Comparison of ENCODE assay signal across 8 cellular contexts in genomic region chr3:159839561-159840379, GRCh38. TPM values are rescaled to one million over a fixed set of nuclear protein-coding genes. Genes with fewer than 3 reads are reported as not detected.
DNase-seq lines count a peak whose midpoint lies in the region; TF ChIP-seq lines count a peak whose summit lies in the region.

Gene SCHIP1 (plus strand): TSS chr3:159839861.

- BruUV-seq in PC-9 (replicated peaks; lab: Mats Ljungman, UMichigan): no TSS peak

- no peaks in the 10 kb centered on the region for H3K36me3 ChIP-seq in PC-9 (ENCODE audit: low read depth)

- H3K36me3 Mint-ChIP-seq in osteocyte (ENCODE audit: unreplicated experiment): no peaks in the 10 kb centered on the region

- peaks cover 64% of the 10 kb centered on the region for H3K4me1 Mint-ChIP-seq in osteocyte (ENCODE audit: unreplicated experiment)

- TF ChIP-seq CTCF in PC-9 (conservative IDR thresholded peaks at IDR 0.05): no peak
- TF ChIP-seq CTCF in osteocyte (IDR thresholded peaks at IDR 0.05): no peak

- CTCF ChIA-PET in PC-9 (lab: Charles Lee): interaction anchor here (0.6 to 0.7 kb wide), 2 partner anchors 10 to 496 kb away, joined by 5 to 7 read pairs; no protein-coding TSS in a partner anchor

- no peak within 1 kb of the TSS for H3K4me3 ChIP-seq in PC-9

- peak within 1 kb of the TSS; percentile 32 for H3K27ac ChIP-seq in PC-9

- H3K9me3 ChIP-seq in PC-9 (ENCODE audit: insufficient read depth, low read depth): no peaks in the 10 kb centered on the region; the same call in 1 of the 2 replicates

- H3K27me3 ChIP-seq in PC-9 (ENCODE audit: insufficient read depth, low read depth): no peaks in the 10 kb centered on the region

- no peaks in the 10 kb centered on the region for H3K27me3 Mint-ChIP-seq in osteocyte (ENCODE audit: unreplicated experiment)

- H3K4me2 ChIP-seq in PC-9: peak within 1 kb of the TSS; percentile 31

- DNase-seq in activated T-cell treated with anti-CD3 and anti-CD28 coated beads for 48 hours (ENCODE audit: low read depth) (peak; percentile 1), PC-9 (no peak), head of caudate nucleus (peak; percentile 84 to 96 (median 91)), osteocyte (ENCODE audit: extremely low spot score, unreplicated experiment) (no peak), CD1c-positive myeloid dendritic cell (ENCODE audit: extremely low spot score) (no peak), NCI-H748 treated with DMSO at 0.1 percent for 48 hours (lab: John Stamatoyannopoulos, UW) (no peak), NCI-H1694 (lab: John Stamatoyannopoulos, UW) (no peak)
- DNase-seq in activated T-cell treated with anti-CD3 and anti-CD28 coated beads, Interleukin-2, amount 50 U/mL, for 1 hour: no peak

- peaks cover 36% of the 10 kb centered on the region for H3K79me2 ChIP-seq in PC-9 (ENCODE audit: low read depth)

- H3K4me1 ChIP-seq in PC-9 (replicated peaks; ENCODE audit: insufficient read depth): peaks cover 30% of the 10 kb centered on the region

- no peaks in the 10 kb centered on the region for H3K9me2 ChIP-seq in PC-9 (ENCODE audit: insufficient read depth)

- intact Hi-C loops in PC-9 (cut with micrococcal nuclease; ENCODE audit: unreplicated experiment) (no loop called here), head of caudate nucleus (cut with DNase I) (loop anchor here (5.0 kb wide), 1 partner anchor 43 kb away; no protein-coding TSS in a partner anchor)

- H3F3A ChIP-seq in PC-9 (ENCODE audit: insufficient read depth, low read depth): peaks cover 32% of the 10 kb centered on the region; the same call in 1 of the 2 replicates

- H3K27ac Mint-ChIP-seq in osteocyte (ENCODE audit: unreplicated experiment): peak within 1 kb of the TSS; percentile 71

- H3K9me3 Mint-ChIP-seq in osteocyte (ENCODE audit: unreplicated experiment): no peaks in the 10 kb centered on the region

- POLR2A ChIA-PET in PC-9 (lab: Charles Lee; ENCODE audit: unreplicated experiment): interaction anchor here (0.5 to 0.6 kb wide), 2 partner anchors 11 to 196 kb away, joined by 3 to 7 read pairs; no protein-coding TSS in a partner anchor

- no peak within 1 kb of the TSS for H2AFZ ChIP-seq in PC-9

- no peaks in the 10 kb centered on the region for H4K20me1 ChIP-seq in PC-9 (ENCODE audit: insufficient read depth)

- H3K4me3 Mint-ChIP-seq in osteocyte (ENCODE audit: unreplicated experiment): peak within 1 kb of the TSS; percentile 66

RNA-seq across cellular contexts. Expression of gene SCHIP1, which starts in this region (rescaled TPM):
- total RNA-seq in PC-9 (2021) (4.9 and 5.3 TPM in 2 replicates), osteocyte (3.5 and 5.9 TPM in 2 replicates)

Comparison
In these comparisons a context has a peak if more than half of its experiments do, and no peak if none do; other contexts are left out.
1. DNase-seq: peak in activated T-cell treated with anti-CD3 and anti-CD28 coated beads for 48 hours (single experiment) and head of caudate nucleus (42 of 42); none in activated T-cell treated with anti-CD3 and anti-CD28 coated beads, Interleukin-2, amount 50 U/mL, for 1 hour (single experiment), PC-9 (0 of 2), osteocyte (single experiment), CD1c-positive myeloid dendritic cell (single experiment), NCI-H748 treated with DMSO at 0.1 percent for 48 hours (single experiment) and NCI-H1694 (single experiment).